In genomic region chr5:140469259-140469658, GRCh38 we compare ENCODE assay signal across 27 cellular contexts.
DNase-seq lines count a peak whose midpoint lies in the region; ATAC-seq, FAIRE-seq and TF ChIP-seq lines count a peak whose summit lies in the region.
"Had no signal": no experiment of that assay in that cellular context is flagged by ENCODE, and none has a peak within 500 bp of the region (broad histone marks: within the 10 kb centered on the region; RNA-seq: fewer than 3 reads in every experiment).

No MANE protein-coding gene starts in this region.

- no peaks in the 10 kb centered on the region for H3K9me3 Mint-ChIP-seq in CD8-positive, alpha-beta T cell
- H3K9me3 Mint-ChIP-seq in neural progenitor cell: no peaks in the 10 kb centered on the region
- H3K9me3 Mint-ChIP-seq: CD4-positive, alpha-beta T cell had no signal

- no peak overlapping the region for H3K27ac ChIP-seq in CD8-positive, alpha-beta T cell (ENCODE audit: low read depth, low read length)
- no peak overlapping the region for H3K27ac ChIP-seq in HEK293 (ENCODE audit: extremely low read depth, low read depth, low read length)
- no peak overlapping the region for H3K27ac ChIP-seq in H1 (ENCODE audit: low read depth, low read length)
- H3K27ac ChIP-seq in neural progenitor cell: peak overlapping the region; percentile 26
- H3K27ac ChIP-seq in dorsolateral prefrontal cortex: no peak overlapping the region
- H3K27ac ChIP-seq: BLaER1, KMS-11 had no signal

- no peaks in the 10 kb centered on the region for H3K9me3 ChIP-seq in CD8-positive, alpha-beta T cell (ENCODE audit: low read length)
- no peaks in the 10 kb centered on the region for H3K9me3 ChIP-seq in HEK293 (ENCODE audit: control insufficient read depth, insufficient read depth, low read depth, low read length)
- no peaks in the 10 kb centered on the region for H3K9me3 ChIP-seq in H1 (ENCODE audit: insufficient read depth in 2 of 2, low read depth in 1 of 2, low read length in 1 of 2)
- no peaks in the 10 kb centered on the region for H3K9me3 ChIP-seq in neural progenitor cell (ENCODE audit: low read depth)
- H3K9me3 ChIP-seq: BLaER1, SK-N-SH had no signal

- H2AFZ ChIP-seq in H1 (ENCODE audit: low read length): no peak overlapping the region
- H2AFZ ChIP-seq in neural progenitor cell (replicated peaks): no peak overlapping the region

- no peak for TF ChIP-seq RAD21 in H1 (IDR thresholded peaks at IDR 0.05 in 1 of 2, conservative IDR thresholded peaks at IDR 0.05 in 1 of 2; ENCODE audit: low read depth in 2 of 2, low read length in 2 of 2)

- no peak overlapping the region for H3K18ac ChIP-seq in H1 (ENCODE audit: extremely low read depth, low read length)

- TF ChIP-seq POLR2A in H1 (IDR thresholded peaks at IDR 0.05; ENCODE audit: control extremely low read depth in 1 of 2, low read depth in 2 of 2, low read length in 2 of 2): no peak

- no peak overlapping the region for H3K23ac ChIP-seq in H1 (ENCODE audit: insufficient read length)

- H3F3A ChIP-seq in neural progenitor cell (ENCODE audit: low read depth): no peaks in the 10 kb centered on the region

- no peak for DNase-seq in CD8-positive, alpha-beta T cell
- DNase-seq in H1 (ENCODE audit: low read depth in 1 of 2, low spot score in 2 of 2): no peak
- no peak for DNase-seq in neural progenitor cell (ENCODE audit: low spot score)
- DNase-seq in urothelium cell line (ENCODE audit: low spot score): no peak
- DNase-seq in dorsolateral prefrontal cortex: no peak
- DNase-seq in NCI-H1694 (lab: John Stamatoyannopoulos, UW): no peak
- DNase-seq: CD4-positive, alpha-beta T cell; COR-L47; GDM1; IMR-90; NCI-H1048; NCI-H1417 treated with DMSO at 0.1 percent for 48 hours; NCI-H187; NCI-H2081 treated with DMSO at 0.1 percent for 48 hours; NCI-H2171; NCI-H345; NCI-H510A treated with DMSO at 0.1 percent for 48 hours; NCI-H82; NK-92 treated with Interleukin-12 subunit alpha and Interleukin-12 subunit beta, amount 100 ng/mL, for 24 hours; PC-3; SK-N-SH; SW 1271 had no signal

- H3K4ac ChIP-seq in H1 (replicated peaks; ENCODE audit: insufficient read length, low read depth, low read length): no peak overlapping the region

- ATAC-seq in CD8-positive, alpha-beta T cell: no peak
- ATAC-seq in HG03432 (IDR thresholded peaks at IDR 0.05; ENCODE audit: unreplicated experiment): no peak
- ATAC-seq: GM12878, PC-3 had no signal

- 69% methylated on average over 4 of the region's 6 CpGs; no CpG with 5 or more reads in 1 of the 2 experiments for WGBS in H1 (ENCODE audit: extremely low coverage in 1 of 2, insufficient coverage in 1 of 2, insufficient read length in 1 of 2, insufficient replicate concordance in 2 of 2, low coverage in 1 of 2, low lambda C conversion rate in 2 of 2, missing lambda C conversion rate in 1 of 2), 2 experiments

- H4K91ac ChIP-seq in H1 (replicated peaks; ENCODE audit: insufficient read length, low read length): no peak overlapping the region

- no peak overlapping the region for H3K9ac ChIP-seq in H1 (replicated peaks in 1 of 4; ENCODE audit: extremely low read depth in 1 of 4, low read depth in 3 of 4, low read length in 3 of 4)
- H3K9ac ChIP-seq in neural progenitor cell: no peak overlapping the region
- H3K9ac ChIP-seq: BLaER1, KMS-11, SK-N-SH had no signal

- H3K4me2 ChIP-seq in H1 (ENCODE audit: insufficient read depth in 1 of 2, low read depth in 2 of 2, low read length in 2 of 2) (no peak overlapping the region), neural progenitor cell (no peak overlapping the region)
- H3K4me2 ChIP-seq: BLaER1, SK-N-SH had no signal

- POLR2A ChIA-PET in CD8-positive, alpha-beta T cell (lab: Charles Lee): no interaction called here
- POLR2A ChIA-PET in HEK293 (lab: Yijun Ruan, JAX): interaction anchor here (0.6 kb wide), 1 partner anchor 131 kb away, joined by 8 read pairs; no protein-coding TSS in a partner anchor
- POLR2A ChIA-PET in H1 (lab: Charles Lee; ENCODE audit: partially characterized antibody): interaction anchor here (1.4 kb wide), 1 partner anchor 67 kb away, joined by 4 read pairs; no protein-coding TSS in a partner anchor

- no peaks in the 10 kb centered on the region for H3K27me3 ChIP-seq in CD8-positive, alpha-beta T cell (ENCODE audit: insufficient read depth, low read length)
- H3K27me3 ChIP-seq in H1 (replicated peaks in 1 of 4; ENCODE audit: control insufficient read depth in 3 of 4, extremely low read depth in 1 of 4, insufficient read depth in 3 of 4, low read length in 3 of 4) (peaks cover 0 to 1% (median 0%) of the 10 kb centered on the region in 4 experiments; a peak in 1 of 7 replicates), neural progenitor cell (no peaks in the 10 kb centered on the region), dorsolateral prefrontal cortex (no peaks in the 10 kb centered on the region)
- H3K27me3 ChIP-seq: BLaER1 had no signal

- no peak overlapping the region for H4K8ac ChIP-seq in H1 (ENCODE audit: extremely low read depth, insufficient read depth, low read length)

- no peak for TF ChIP-seq CTCF in CD8-positive, alpha-beta T cell (IDR thresholded peaks at IDR 0.05)
- TF ChIP-seq CTCF in HEK293 (tag by site-specific recombination; IDR thresholded peaks at IDR 0.05) (no peak), H1 (IDR thresholded peaks at IDR 0.05; ENCODE audit: control extremely low read depth in 1 of 3, insufficient read depth in 1 of 3, low read depth in 1 of 3, low read length in 3 of 3) (no peak), neural progenitor cell (IDR thresholded peaks at IDR 0.05) (no peak), dorsolateral prefrontal cortex (IDR thresholded peaks at IDR 0.05 in 54 of 56, conservative IDR thresholded peaks at IDR 0.05 in 2 of 56; ENCODE audit: low read depth in 1 of 56, partially characterized antibody in 56 of 56) (no peak)

- no peak overlapping the region for H2BK120ac ChIP-seq in H1 (replicated peaks; ENCODE audit: low read depth, low read length)

- H4K20me1 ChIP-seq in H1 (replicated peaks in 1 of 2; ENCODE audit: control insufficient read depth in 1 of 2, insufficient read depth in 2 of 2, low read length in 2 of 2): peaks cover 0 to 2% of the 10 kb centered on the region in 2 experiments
- no peaks in the 10 kb centered on the region for H4K20me1 ChIP-seq in neural progenitor cell (ENCODE audit: low read depth)

- no peak overlapping the region for H2BK20ac ChIP-seq in H1 (ENCODE audit: low read length)

- H3K79me2 ChIP-seq in H1 (ENCODE audit: control insufficient read depth in 1 of 2, insufficient read depth in 2 of 2, low read length in 2 of 2): no peaks in the 10 kb centered on the region
- H3K79me2 ChIP-seq in neural progenitor cell (ENCODE audit: low read depth): no peaks in the 10 kb centered on the region

- H3K4me3 Mint-ChIP-seq in CD8-positive, alpha-beta T cell: no peak overlapping the region
- no peak overlapping the region for H3K4me3 Mint-ChIP-seq in neural progenitor cell
- H3K4me3 Mint-ChIP-seq: CD4-positive, alpha-beta T cell had no signal

- intact Hi-C loops in CD8-positive, alpha-beta T cell (cut with DNase I, micrococcal nuclease): no loop called here
- intact Hi-C loops in dorsolateral prefrontal cortex (cut with DNase I): no loop called here

- CTCF ChIA-PET in CD8-positive, alpha-beta T cell (lab: Charles Lee): interaction anchor here (0.6 kb wide), 1 partner anchor 157 kb away, joined by 3 read pairs; no protein-coding TSS in a partner anchor
- CTCF ChIA-PET in HEK293 (lab: Yijun Ruan, JAX) (interaction anchor here (0.7 kb wide), 1 partner anchor 17 kb away, joined by 7 read pairs; no protein-coding TSS in a partner anchor), H1 (lab: Charles Lee; ENCODE audit: partially characterized antibody) (interaction anchor here (0.6 to 1.2 kb wide), 3 partner anchors 77 to 299 kb away, joined by 3 to 5 read pairs (median 4); no protein-coding TSS in a partner anchor)

- no peak overlapping the region for H2BK12ac ChIP-seq in H1 (ENCODE audit: low read depth, low read length)

- no peaks in the 10 kb centered on the region for H3K79me1 ChIP-seq in H1 (ENCODE audit: low read depth, low read length)

- no peaks in the 10 kb centered on the region for H3K4me1 Mint-ChIP-seq in CD8-positive, alpha-beta T cell (ENCODE audit: low read depth)
- no peaks in the 10 kb centered on the region for H3K4me1 Mint-ChIP-seq in neural progenitor cell

- H3K14ac ChIP-seq in H1 (ENCODE audit: insufficient read length): no peak overlapping the region

- no peak overlapping the region for H2BK15ac ChIP-seq in H1 (ENCODE audit: low read length)

- peak overlapping the region; percentile 5 for H3K27ac Mint-ChIP-seq in CD8-positive, alpha-beta T cell
- no peak overlapping the region for H3K27ac Mint-ChIP-seq in neural progenitor cell
- H3K27ac Mint-ChIP-seq: CD4-positive, alpha-beta T cell had no signal

- peaks cover 65% of the 10 kb centered on the region for H3K36me3 Mint-ChIP-seq in CD8-positive, alpha-beta T cell
- H3K36me3 Mint-ChIP-seq in neural progenitor cell: peaks cover 15% of the 10 kb centered on the region

- peaks cover 17% of the 10 kb centered on the region for H3K36me3 ChIP-seq in CD8-positive, alpha-beta T cell (ENCODE audit: insufficient read depth, low read length)
- H3K36me3 ChIP-seq in HEK293 (ENCODE audit: control insufficient read depth in 2 of 2, insufficient read depth in 1 of 2, low read length in 2 of 2) (peaks cover 30 to 57% of the 10 kb centered on the region in 2 experiments), H1 (ENCODE audit: control insufficient read depth in 2 of 4, insufficient read depth in 4 of 4, low read length in 3 of 4) (peaks cover 0 to 30% (median 7%) of the 10 kb centered on the region in 4 experiments; a peak in 4 of 8 replicates), neural progenitor cell (peaks cover 5% of the 10 kb centered on the region)

- no peak overlapping the region for H4K5ac ChIP-seq in H1 (ENCODE audit: insufficient read length, low read depth, low read length)

- FAIRE-seq in H1 (lab: Jason Lieb, UNC) (no peak), urothelium cell line (lab: Jason Lieb, UNC) (no peak)
- FAIRE-seq: GM12878 had no signal

- no peak overlapping the region for H2BK5ac ChIP-seq in H1 (ENCODE audit: low read depth, low read length)

- no peak overlapping the region for H3K56ac ChIP-seq in H1 (replicated peaks; ENCODE audit: insufficient read length, low read depth, low read length)

- no peaks in the 10 kb centered on the region for H3K4me1 ChIP-seq in CD8-positive, alpha-beta T cell (ENCODE audit: insufficient read depth, low read length)
- peaks cover 5% of the 10 kb centered on the region; the same call in 1 of the 2 replicates for H3K4me1 ChIP-seq in HEK293 (ENCODE audit: control insufficient read depth, insufficient read depth, low read length)
- H3K4me1 ChIP-seq in H1 (replicated peaks in 1 of 4; ENCODE audit: control insufficient read depth in 3 of 4, insufficient read depth in 4 of 4, low read length in 3 of 4): no peaks in the 10 kb centered on the region
- no peaks in the 10 kb centered on the region for H3K4me1 ChIP-seq in neural progenitor cell
- H3K4me1 ChIP-seq: BLaER1 had no signal

- H3K4me3 ChIP-seq in CD8-positive, alpha-beta T cell (ENCODE audit: low read depth, low read length): no peak overlapping the region
- no peak overlapping the region for H3K4me3 ChIP-seq in HEK293 (ENCODE audit: low read depth, low read length)
- H3K4me3 ChIP-seq in H1 (ENCODE audit: extremely low read depth in 1 of 4, insufficient read depth in 2 of 4, low read depth in 3 of 4, low read length in 4 of 4): no peak overlapping the region
- H3K4me3 ChIP-seq in neural progenitor cell: no peak overlapping the region
- H3K4me3 ChIP-seq in dorsolateral prefrontal cortex: no peak overlapping the region
- H3K4me3 ChIP-seq: BLaER1, GM12878 had no signal

- H3K23me2 ChIP-seq in H1 (ENCODE audit: low read depth, low read length): no peaks in the 10 kb centered on the region

- TF ChIP-seq EP300 in H1 (IDR thresholded peaks at IDR 0.05; ENCODE audit: borderline replicate concordance in 1 of 2, low read depth in 2 of 2, low read length in 2 of 2): no peak

- H3K27me3 Mint-ChIP-seq in CD8-positive, alpha-beta T cell (ENCODE audit: low read depth): no peaks in the 10 kb centered on the region
- H3K27me3 Mint-ChIP-seq in neural progenitor cell (ENCODE audit: insufficient read depth, low read depth): no peaks in the 10 kb centered on the region
- H3K27me3 Mint-ChIP-seq: CD4-positive, alpha-beta T cell had no signal

- no peak overlapping the region for H2AK5ac ChIP-seq in H1 (ENCODE audit: low read depth, low read length)
